In the genomic region with DNA sequence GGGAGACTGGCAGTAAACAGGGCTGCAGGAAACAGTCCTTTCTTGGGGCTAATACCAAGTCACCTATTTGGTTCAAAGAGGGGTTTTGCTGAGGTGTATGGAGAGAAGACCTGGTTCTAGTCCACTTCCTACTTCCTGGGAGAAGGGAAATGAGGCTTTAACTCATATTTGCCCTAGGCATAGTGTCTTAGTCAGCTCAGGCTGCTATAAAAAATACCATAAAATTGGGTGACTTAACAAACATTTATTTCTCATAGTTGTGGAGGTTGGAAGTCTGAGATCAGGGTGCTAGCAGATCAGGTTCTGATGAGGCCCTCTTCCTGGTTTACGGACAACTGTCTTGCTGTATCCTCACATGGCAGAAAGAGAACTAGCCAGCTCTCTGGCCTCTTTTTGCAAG, we compare ENCODE assay signal across 18 cellular contexts. TPM values are rescaled to one million over a fixed set of nuclear protein-coding genes. Genes with fewer than 3 reads are reported as not detected.
DNase-seq lines count a peak whose midpoint lies in the region; ATAC-seq and TF ChIP-seq lines count a peak whose summit lies in the region.
"Had no signal": no experiment of that assay in that cellular context is flagged by ENCODE, and none has a peak within 500 bp of the region (broad histone marks: within the 10 kb centered on the region; RNA-seq: fewer than 3 reads in every experiment).

No MANE protein-coding gene starts in this region.

- no peaks in the 10 kb centered on the region for H3K36me3 ChIP-seq in GM23248 (ENCODE audit: low read depth)
- H3K36me3 ChIP-seq in PC-3 (ENCODE audit: low read depth, low read length), result no peaks in the 10 kb centered on the region
- H3K36me3 ChIP-seq: MG63, Peyer's patch, SJCRH30 had no signal

- WGBS in GM23248 (ENCODE audit: low coverage in 1 of 2, low lambda C conversion rate in 2 of 2, missing lambda C conversion rate in 2 of 2), 2 experiments, result 93 to 100% methylated on average over 1 of the region's 1 CpG

- no TSS peak for BruUV-seq in PC-3 (replicated peaks; lab: Mats Ljungman, UMichigan)

- no peaks in the 10 kb centered on the region for H3K4me1 ChIP-seq in GM23248 (ENCODE audit: insufficient read depth)
- H3K4me1 ChIP-seq in PC-3 (ENCODE audit: insufficient read depth, low read length), result peaks cover 11% of the 10 kb centered on the region
- H3K4me1 ChIP-seq: Peyer's patch, SJCRH30 had no signal

- intact Hi-C loops in PC-3 (cut with micrococcal nuclease), result no loop called here

- ATAC-seq in PC-3, result peak; percentile 81
- no peak for ATAC-seq in natural killer cell treated with Interleukin-12 subunit alpha and Interleukin-12 subunit beta and Interleukin-15 and Interleukin-18, amount 100 ng/mL, for 72 hours

- CTCF ChIA-PET in PC-3 (lab: Charles Lee), result no interaction called here

- no peaks in the 10 kb centered on the region for H3F3A ChIP-seq in GM23248 (ENCODE audit: insufficient read depth)
- H3F3A ChIP-seq in PC-3 (ENCODE audit: low read length, unreplicated experiment), result no peaks in the 10 kb centered on the region

- no peak overlapping the region for H3K4me3 Mint-ChIP-seq in natural killer cell treated with Interleukin-12 subunit alpha and Interleukin-12 subunit beta and Interleukin-15 and Interleukin-18, amount 100 ng/mL, for 72 hours
- no peak overlapping the region for H3K4me3 Mint-ChIP-seq in osteocyte (ENCODE audit: unreplicated experiment)
- H3K4me3 Mint-ChIP-seq: CD4-positive, CD25-positive, alpha-beta regulatory T cell had no signal

- H3K9ac ChIP-seq in GM23248 (no peak overlapping the region), PC-3 (ENCODE audit: low read length) (peak overlapping the region; percentile 22; the same call in 1 of the 2 replicates)

- H3K4me3 ChIP-seq in GM23248, result no peak overlapping the region
- no peak overlapping the region for H3K4me3 ChIP-seq in PC-3 (ENCODE audit: low read length)
- H3K4me3 ChIP-seq: MG63, Peyer's patch, SJCRH30 had no signal

- H3K36me3 Mint-ChIP-seq in natural killer cell treated with Interleukin-12 subunit alpha and Interleukin-12 subunit beta and Interleukin-15 and Interleukin-18, amount 100 ng/mL, for 72 hours, result no peaks in the 10 kb centered on the region
- H3K36me3 Mint-ChIP-seq in osteocyte (ENCODE audit: unreplicated experiment), result no peaks in the 10 kb centered on the region

- H3K9me2 ChIP-seq in GM23248 (ENCODE audit: insufficient read depth) (no peaks in the 10 kb centered on the region), PC-3 (replicated peaks; ENCODE audit: low read length) (no peaks in the 10 kb centered on the region)

- H3K9me3 Mint-ChIP-seq in natural killer cell treated with Interleukin-12 subunit alpha and Interleukin-12 subunit beta and Interleukin-15 and Interleukin-18, amount 100 ng/mL, for 72 hours, result peaks cover 3% of the 10 kb centered on the region
- H3K9me3 Mint-ChIP-seq in osteocyte (ENCODE audit: unreplicated experiment), result no peaks in the 10 kb centered on the region

- H3K4me1 Mint-ChIP-seq in natural killer cell treated with Interleukin-12 subunit alpha and Interleukin-12 subunit beta and Interleukin-15 and Interleukin-18, amount 100 ng/mL, for 72 hours (ENCODE audit: low read depth in 2 of 2), result no peaks in the 10 kb centered on the region
- no peaks in the 10 kb centered on the region for H3K4me1 Mint-ChIP-seq in osteocyte (ENCODE audit: unreplicated experiment)

- no peak overlapping the region for H3K4me2 ChIP-seq in GM23248 (ENCODE audit: unreplicated experiment)
- H3K4me2 ChIP-seq in PC-3 (ENCODE audit: low read length), result peak overlapping the region; percentile 51

- H2AFZ ChIP-seq in GM23248 (no peak overlapping the region), PC-3 (ENCODE audit: low read length) (peak overlapping the region; percentile 59; the same call in 1 of the 2 replicates)

- H3K27me3 Mint-ChIP-seq in natural killer cell treated with Interleukin-12 subunit alpha and Interleukin-12 subunit beta and Interleukin-15 and Interleukin-18, amount 100 ng/mL, for 72 hours, result no peaks in the 10 kb centered on the region
- no peaks in the 10 kb centered on the region for H3K27me3 Mint-ChIP-seq in osteocyte (ENCODE audit: unreplicated experiment)

- peaks cover 9% of the 10 kb centered on the region; the same call in 1 of the 2 replicates for H3K27me3 ChIP-seq in GM23248 (replicated peaks; ENCODE audit: insufficient read depth)
- H3K27me3 ChIP-seq in PC-3 (ENCODE audit: low read length), result no peaks in the 10 kb centered on the region
- H3K27me3 ChIP-seq: MG63, Peyer's patch, SJCRH30 had no signal

- no peak overlapping the region for H3K27ac ChIP-seq in GM23248
- H3K27ac ChIP-seq in PC-3 (ENCODE audit: low read length), result peak overlapping the region; percentile 74
- H3K27ac ChIP-seq in epithelial cell of prostate, result peak overlapping the region; percentile 8
- H3K27ac ChIP-seq: Peyer's patch, SJCRH30 had no signal

- H3K9me3 ChIP-seq in GM23248 (ENCODE audit: low read depth) (no peaks in the 10 kb centered on the region), PC-3 (ENCODE audit: low read length) (no peaks in the 10 kb centered on the region)
- H3K9me3 ChIP-seq: MG63, Peyer's patch, SJCRH30 had no signal

- H4K20me1 ChIP-seq in GM23248 (ENCODE audit: insufficient read depth), result no peaks in the 10 kb centered on the region
- no peaks in the 10 kb centered on the region for H4K20me1 ChIP-seq in PC-3 (ENCODE audit: low read length)

- in situ Hi-C loops in GM23248 (cut with MboI), result no loop called here

- no peak for TF ChIP-seq CTCF in PC-3 (conservative IDR thresholded peaks at IDR 0.05; ENCODE audit: low read depth, low read length)
- TF ChIP-seq CTCF in osteocyte (IDR thresholded peaks at IDR 0.05), result no peak

- POLR2A ChIA-PET in PC-3 (lab: Charles Lee; ENCODE audit: unreplicated experiment), result no interaction called here

- DNase-seq in GM23248, result peak; percentile 6
- DNase-seq in PC-3, result peak; percentile 69
- DNase-seq in epithelial cell of prostate (ENCODE audit: low read depth, low spot score), result no peak
- DNase-seq in renal cortical epithelial cell (ENCODE audit: low read depth), result peak; percentile 19
- no peak for DNase-seq in natural killer cell treated with Interleukin-12 subunit alpha and Interleukin-12 subunit beta and Interleukin-15 and Interleukin-18, amount 100 ng/mL, for 72 hours (ENCODE audit: low spot score)
- DNase-seq in stimulated activated CD4-positive, alpha-beta T cell treated with anti-CD3 and anti-CD28 coated beads, Interleukin-15, amount 100 ng/mL, for 24 hours, result no peak
- no peak for DNase-seq in osteocyte (ENCODE audit: extremely low spot score, unreplicated experiment)
- DNase-seq: CD4-positive, CD25-positive, alpha-beta regulatory T cell; COR-L47; GDM1; IMR-90; MG63; NCI-H1417 treated with DMSO at 0.1 percent for 48 hours; NCI-H345; NCI-H524; NCI-H82; Peyer's patch; SJCRH30 had no signal

- no peak overlapping the region for H3K27ac Mint-ChIP-seq in natural killer cell treated with Interleukin-12 subunit alpha and Interleukin-12 subunit beta and Interleukin-15 and Interleukin-18, amount 100 ng/mL, for 72 hours
- H3K27ac Mint-ChIP-seq in osteocyte (ENCODE audit: unreplicated experiment), result no peak overlapping the region
- H3K27ac Mint-ChIP-seq: CD4-positive, CD25-positive, alpha-beta regulatory T cell had no signal

- H3K79me2 ChIP-seq in GM23248 (ENCODE audit: insufficient read depth) (no peaks in the 10 kb centered on the region), PC-3 (ENCODE audit: low read length) (no peaks in the 10 kb centered on the region)

RNA-seq across cellular contexts. Expression of a gene that starts 40.3 kb away (rescaled TPM):
- 1.9 TPM in 1 of 2 replicates, not detected in the other for total RNA-seq in GM23248 (2014; rRNA removed; shearing (Covaris generic))
- 0.15 and 0.20 TPM in 2 replicates for polyA plus RNA-seq in GM23248 (2016; fragmentation: Nextera tagmentation; extraction: Ambion mirVana)
- total RNA-seq in PC-3 (2014; rRNA removed) (0.04 TPM in 1 of 2 replicates, not detected in the other), renal cortical epithelial cell (2.8 and 3.3 TPM in 2 replicates), osteocyte (0.63 and 0.67 TPM in 2 replicates)
- total RNA-seq in natural killer cell treated with Interleukin-12 subunit alpha and Interleukin-12 subunit beta and Interleukin-15 and Interleukin-18, amount 100 ng/mL, for 72 hours, result under 1 TPM in 1 of 2 donors, not detected in 1; 0.33 TPM
- total RNA-seq: IMR-90, SJCRH30 had no signal

Comparison
In these comparisons a context has a peak if more than half of its experiments do, and no peak if none do; other contexts are left out.
1. DNase-seq: peak in GM23248 (single experiment), PC-3 (single experiment) and renal cortical epithelial cell (single experiment); none in epithelial cell of prostate (single experiment), natural killer cell treated with Interleukin-12 subunit alpha and Interleukin-12 subunit beta and Interleukin-15 and Interleukin-18, amount 100 ng/mL, for 72 hours (single experiment), stimulated activated CD4-positive, alpha-beta T cell treated with anti-CD3 and anti-CD28 coated beads, Interleukin-15, amount 100 ng/mL, for 24 hours (single experiment) and osteocyte (single experiment).